ENCODE assay signal across 21 cellular contexts in the genomic region with DNA sequence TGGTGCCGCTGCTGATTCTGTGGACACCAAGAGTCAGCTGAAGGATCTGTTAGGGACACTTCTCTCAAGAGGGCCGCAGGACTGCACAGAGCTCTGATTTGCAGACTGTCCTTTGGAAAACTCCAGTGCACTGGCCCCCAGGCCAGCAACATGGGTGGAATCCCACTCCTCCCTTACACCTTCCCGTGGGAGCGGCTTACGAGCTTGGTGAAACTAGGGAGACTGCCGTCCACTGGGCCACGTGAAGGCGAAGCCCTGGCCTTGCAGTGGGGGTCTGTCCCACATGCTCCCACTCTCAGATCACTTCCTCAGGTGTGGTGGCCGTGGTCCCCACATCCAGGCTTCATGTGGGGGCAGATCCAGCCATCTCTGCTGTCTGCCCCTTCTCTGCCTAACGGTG.
"Had no signal": no experiment of that assay in that cellular context is flagged by ENCODE, and none has a peak within 500 bp of the region (broad histone marks: within the 10 kb centered on the region; RNA-seq: fewer than 3 reads in every experiment).

No MANE protein-coding gene starts in this region.

- H3K4me3 ChIP-seq: cardiac muscle cell, lung, spleen, tibial nerve, vagina had no signal

- H3K9me3 ChIP-seq: spleen, tibial nerve, vagina had no signal

- H3K27ac ChIP-seq: cardiac muscle cell, vagina had no signal

- DNase-seq: activated CD4-positive, alpha-beta memory T cell treated with anti-CD3 and anti-CD28 coated beads for 36 hours; activated CD4-positive, alpha-beta T cell treated with anti-CD3 and anti-CD28 coated beads for 48 hours; activated effector memory CD4-positive, alpha-beta T cell treated with Interleukin-2 at 50 U/mL for 16 hours; activated naive CD4-positive, alpha-beta T cell treated with anti-CD3 and anti-CD28 coated beads for 36 hours; activated naive CD8-positive, alpha-beta T cell treated with anti-CD3 and anti-CD28 coated beads, Interleukin-2, amount 10 ng/mL, durations not matched to agents 7 days and 5 days; activated T-cell treated with anti-CD3 and anti-CD28 coated beads, Interleukin-2, amount 50 U/mL, for 48 hours; amygdala; effector CD8-positive, alpha-beta T cell; foreskin melanocyte; hippocampal formation; kidney glomerular epithelial cell; naive thymus-derived CD4-positive, alpha-beta T cell; stimulated activated CD4-positive, alpha-beta T cell treated with anti-CD3 and anti-CD28 coated beads, Interleukin-4, amount 100 ng/mL, for 1 hour; stimulated activated naive CD8-positive, alpha-beta T cell treated with anti-CD3 and anti-CD28 coated beads, Interleukin-15, Interleukin-2, amounts not matched to agents 100 U/mL and 50 U/mL, for 24 hours; substantia nigra; T-helper 2 cell had no signal

- H3K27me3 ChIP-seq: cardiac muscle cell, spleen, tibial nerve, vagina had no signal

- ATAC-seq: naive thymus-derived CD4-positive, alpha-beta T cell; stimulated activated naive CD8-positive, alpha-beta T cell treated with anti-CD3 and anti-CD28 coated beads, Interleukin-15, Interleukin-2, amounts not matched to agents 100 U/mL and 50 U/mL, for 24 hours had no signal
